ENCODE assay signal across 1 cellular context in the genomic region with DNA sequence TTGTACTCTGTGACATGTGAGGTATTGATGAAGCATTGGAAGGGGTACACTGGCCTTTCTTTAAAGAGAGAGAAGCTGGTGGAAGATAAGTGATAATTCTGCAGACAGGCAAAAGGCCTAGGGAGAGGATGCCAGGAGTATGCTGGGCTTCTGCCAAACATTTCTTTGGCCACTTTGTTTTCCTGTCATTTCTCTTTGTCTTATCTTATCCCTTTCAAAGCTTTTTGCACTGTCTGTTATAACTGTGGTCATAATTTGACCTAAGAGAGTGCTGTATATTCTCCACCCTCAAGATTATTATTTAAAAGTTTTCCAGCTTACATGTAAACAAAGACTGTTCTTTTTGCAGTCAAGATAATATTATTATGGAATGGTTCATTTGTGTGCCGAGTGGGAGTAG.
TF ChIP-seq lines count a peak whose summit lies in the region.

No MANE protein-coding gene starts in this region.

TF ChIP-seq in HEK293, 187 proteins besides CTCF, POLR2A, EP300 and RAD21 (continued from another document):
- TF ChIP-seq, protein P1, sequence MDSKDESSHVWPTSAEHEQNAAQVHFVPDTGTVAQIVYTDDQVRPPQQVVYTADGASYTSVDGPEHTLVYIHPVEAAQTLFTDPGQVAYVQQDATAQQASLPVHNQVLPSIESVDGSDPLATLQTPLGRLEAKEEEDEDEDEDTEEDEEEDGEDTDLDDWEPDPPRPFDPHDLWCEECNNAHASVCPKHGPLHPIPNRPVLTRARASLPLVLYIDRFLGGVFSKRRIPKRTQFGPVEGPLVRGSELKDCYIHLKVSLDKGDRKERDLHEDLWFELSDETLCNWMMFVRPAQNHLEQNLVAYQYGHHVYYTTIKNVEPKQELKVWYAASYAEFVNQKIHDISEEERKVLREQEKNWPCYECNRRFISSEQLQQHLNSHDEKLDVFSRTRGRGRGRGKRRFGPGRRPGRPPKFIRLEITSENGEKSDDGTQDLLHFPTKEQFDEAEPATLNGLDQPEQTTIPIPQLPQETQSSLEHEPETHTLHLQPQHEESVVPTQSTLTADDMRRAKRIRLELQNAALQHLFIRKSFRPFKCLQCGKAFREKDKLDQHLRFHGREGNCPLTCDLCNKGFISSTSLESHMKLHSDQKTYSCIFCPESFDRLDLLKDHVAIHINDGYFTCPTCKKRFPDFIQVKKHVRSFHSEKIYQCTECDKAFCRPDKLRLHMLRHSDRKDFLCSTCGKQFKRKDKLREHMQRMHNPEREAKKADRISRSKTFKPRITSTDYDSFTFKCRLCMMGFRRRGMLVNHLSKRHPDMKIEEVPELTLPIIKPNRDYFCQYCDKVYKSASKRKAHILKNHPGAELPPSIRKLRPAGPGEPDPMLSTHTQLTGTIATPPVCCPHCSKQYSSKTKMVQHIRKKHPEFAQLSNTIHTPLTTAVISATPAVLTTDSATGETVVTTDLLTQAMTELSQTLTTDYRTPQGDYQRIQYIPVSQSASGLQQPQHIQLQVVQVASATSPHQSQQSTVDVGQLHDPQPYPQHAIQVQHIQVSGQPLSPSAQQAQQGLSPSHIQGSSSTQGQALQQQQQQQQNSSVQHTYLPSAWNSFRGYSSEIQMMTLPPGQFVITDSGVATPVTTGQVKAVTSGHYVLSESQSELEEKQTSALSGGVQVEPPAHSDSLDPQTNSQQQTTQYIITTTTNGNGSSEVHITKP (tag by site-specific recombination; IDR thresholded peaks at IDR 0.05), result peak; percentile 17; the same call in 1 of the 2 replicates
- TF ChIP-seq ZNF2 (tag by site-specific recombination; IDR thresholded peaks at IDR 0.05) (no peak), ZNF843 (tag by site-specific recombination; IDR thresholded peaks at IDR 0.05) (0 out of 2 replicates have a peak, but pooled peaks have one; percentile 20), ZNF664 (tag by site-specific recombination; IDR thresholded peaks at IDR 0.05) (no peak)
